23 cellular contexts compared by ENCODE assay signal in genomic region chr21:41840880-41841279, GRCh38. TPM values are rescaled to one million over a fixed set of nuclear protein-coding genes. Genes with fewer than 3 reads are reported as not detected.
A peak's percentile ranks its signal among the peaks of the same experiment; 100 is the strongest.
DNase-seq lines count a peak whose midpoint lies in the region; ATAC-seq and TF ChIP-seq lines count a peak whose summit lies in the region.
"Had no signal": no experiment of that assay in that cellular context is flagged by ENCODE, and none has a peak within 500 bp of the region (broad histone marks: within the 10 kb centered on the region; RNA-seq: fewer than 3 reads in every experiment).

No MANE protein-coding gene starts in this region.

- H3K4me3 Mint-ChIP-seq in endodermal cell (no peak overlapping the region), Caco-2 (ENCODE audit: unreplicated experiment) (no peak overlapping the region)
- H3K4me3 Mint-ChIP-seq: CD14-positive monocyte; CD4-positive, alpha-beta memory T cell; CD4-positive, CD25-positive, alpha-beta regulatory T cell; CD8-positive, alpha-beta memory T cell had no signal

- no peak overlapping the region for H2AFZ ChIP-seq in SU-DHL-6 (ENCODE audit: low read depth, low read length, severe bottlenecking)

- H3K27me3 ChIP-seq in DOHH2 (ENCODE audit: control insufficient read depth, low read length): no peaks in the 10 kb centered on the region
- no peaks in the 10 kb centered on the region for H3K27me3 ChIP-seq in SU-DHL-6 (ENCODE audit: low read length)
- no peaks in the 10 kb centered on the region for H3K27me3 ChIP-seq in endodermal cell (ENCODE audit: control insufficient read depth, insufficient read depth, low read length, poor library complexity, severe bottlenecking)
- H3K27me3 ChIP-seq in Caco-2 (replicated peaks; ENCODE audit: control insufficient read depth, insufficient read depth, low read length): no peaks in the 10 kb centered on the region
- H3K27me3 ChIP-seq: BE2C, BLaER1 had no signal

- no peaks in the 10 kb centered on the region for H3K9me3 ChIP-seq in DOHH2 (ENCODE audit: control insufficient read depth, insufficient read depth, low read length)
- H3K9me3 ChIP-seq in HEK293 (ENCODE audit: control insufficient read depth, insufficient read depth, low read depth, low read length): no peaks in the 10 kb centered on the region
- H3K9me3 ChIP-seq in SU-DHL-6 (ENCODE audit: insufficient read depth, low read length): no peaks in the 10 kb centered on the region
- peaks cover 21% of the 10 kb centered on the region for H3K9me3 ChIP-seq in endodermal cell (ENCODE audit: control insufficient read depth, low read length)
- H3K9me3 ChIP-seq in Caco-2: peaks cover 10% of the 10 kb centered on the region
- H3K9me3 ChIP-seq: BE2C had no signal

- H4K20me1 ChIP-seq in DOHH2 (ENCODE audit: control insufficient read depth, insufficient read depth, low read depth, low read length) (no peaks in the 10 kb centered on the region), SU-DHL-6 (ENCODE audit: low read depth, low read length) (no peaks in the 10 kb centered on the region)
- H4K20me1 ChIP-seq: BLaER1 had no signal

- H3K9me3 Mint-ChIP-seq in endodermal cell (peaks cover 13% of the 10 kb centered on the region), Caco-2 (ENCODE audit: unreplicated experiment) (peaks cover 19% of the 10 kb centered on the region)

- H3K79me2 ChIP-seq in DOHH2 (ENCODE audit: control insufficient read depth, low read length) (peaks cover 24% of the 10 kb centered on the region), SU-DHL-6 (ENCODE audit: insufficient read depth, low read length) (peaks cover 23% of the 10 kb centered on the region; the same call in 1 of the 2 replicates)

- H3K27me3 Mint-ChIP-seq in endodermal cell (ENCODE audit: insufficient read depth) (no peaks in the 10 kb centered on the region), Caco-2 (ENCODE audit: insufficient read depth, unreplicated experiment) (no peaks in the 10 kb centered on the region)
- H3K27me3 Mint-ChIP-seq: CD4-positive, alpha-beta memory T cell; CD4-positive, CD25-positive, alpha-beta regulatory T cell; CD8-positive, alpha-beta memory T cell had no signal

- H3K4me1 ChIP-seq in DOHH2 (ENCODE audit: control insufficient read depth, low read length): peaks cover 79% of the 10 kb centered on the region
- no peaks in the 10 kb centered on the region for H3K4me1 ChIP-seq in HEK293 (ENCODE audit: control insufficient read depth, insufficient read depth, low read length)
- H3K4me1 ChIP-seq in endodermal cell (ENCODE audit: control insufficient read depth, insufficient read depth, low read length): no peaks in the 10 kb centered on the region
- no peaks in the 10 kb centered on the region for H3K4me1 ChIP-seq in Caco-2
- H3K4me1 ChIP-seq: BE2C had no signal

- intact Hi-C loops in Caco-2 (cut with micrococcal nuclease; ENCODE audit: unreplicated experiment): no loop called here

- ATAC-seq in GM19324 (IDR thresholded peaks at IDR 0.05; ENCODE audit: low FRiP score, unreplicated experiment): no peak
- ATAC-seq: GM12878 had no signal

- H3K27ac Mint-ChIP-seq in endodermal cell (no peak overlapping the region), Caco-2 (ENCODE audit: unreplicated experiment) (no peak overlapping the region)
- H3K27ac Mint-ChIP-seq: CD14-positive monocyte; CD4-positive, CD25-positive, alpha-beta regulatory T cell; CD8-positive, alpha-beta memory T cell had no signal

- 90 to 100% methylated on average over 1 of the region's 1 CpG for WGBS in endodermal cell (ENCODE audit: insufficient coverage in 1 of 2, insufficient read length in 1 of 2), 2 experiments

- H3K36me3 Mint-ChIP-seq in endodermal cell (ENCODE audit: low read depth) (peaks cover 58% of the 10 kb centered on the region), Caco-2 (ENCODE audit: insufficient read depth, unreplicated experiment) (peaks cover 17% of the 10 kb centered on the region)

- H3K9ac ChIP-seq in SU-DHL-6 (ENCODE audit: low read length) (no peak overlapping the region), endodermal cell (ENCODE audit: extremely low read depth, low read length, poor library complexity, severe bottlenecking) (no peak overlapping the region)
- H3K9ac ChIP-seq: BLaER1 had no signal

- H3K9me2 ChIP-seq in DOHH2 (replicated peaks; ENCODE audit: control insufficient read depth, low read length) (no peaks in the 10 kb centered on the region), SU-DHL-6 (replicated peaks; ENCODE audit: insufficient read depth, low read length) (no peaks in the 10 kb centered on the region)

- no TSS peak for BruUV-seq in Caco-2 (replicated peaks; lab: Mats Ljungman, UMichigan)

- POLR2A ChIA-PET in HEK293 (lab: Yijun Ruan, JAX) (no interaction called here), Caco-2 (lab: Charles Lee) (no interaction called here)

- CTCF ChIA-PET in HEK293 (lab: Yijun Ruan, JAX): interaction anchor here (0.5 to 3.5 kb wide), 3 partner anchors 25 to 228 kb away, joined by 3 to 14 read pairs (median 4); no protein-coding TSS in a partner anchor
- CTCF ChIA-PET in Caco-2 (lab: Charles Lee): no interaction called here

- H3F3A ChIP-seq in DOHH2 (ENCODE audit: control insufficient read depth, insufficient read depth) (peaks cover 19% of the 10 kb centered on the region), SU-DHL-6 (ENCODE audit: insufficient read depth) (peaks cover 53% of the 10 kb centered on the region)

- H3K4me3 ChIP-seq in DOHH2 (ENCODE audit: low read length) (no peak overlapping the region), HEK293 (ENCODE audit: low read depth, low read length) (no peak overlapping the region), SU-DHL-6 (ENCODE audit: insufficient read depth, low read length, poor library complexity, severe bottlenecking) (no peak overlapping the region), endodermal cell (ENCODE audit: low read length) (peak overlapping the region; percentile 44), Caco-2 (ENCODE audit: low read depth, low read length) (no peak overlapping the region)
- H3K4me3 ChIP-seq: BLaER1, GM12878 had no signal

- H3K4me1 Mint-ChIP-seq in endodermal cell: peaks cover 3% of the 10 kb centered on the region
- peaks cover 3% of the 10 kb centered on the region for H3K4me1 Mint-ChIP-seq in Caco-2 (ENCODE audit: low read depth, unreplicated experiment)
- H3K4me1 Mint-ChIP-seq: CD14-positive monocyte had no signal

- TF ChIP-seq CTCF in DOHH2 (IDR thresholded peaks at IDR 0.05; ENCODE audit: low read depth, low read length, poor library complexity, severe bottlenecking): no peak
- TF ChIP-seq CTCF in HEK293 (tag by site-specific recombination; IDR thresholded peaks at IDR 0.05): no peak
- no peak for TF ChIP-seq CTCF in SU-DHL-6 (IDR thresholded peaks at IDR 0.05; ENCODE audit: insufficient read depth, low read length, poor library complexity, severe bottlenecking)
- TF ChIP-seq CTCF in endodermal cell (conservative IDR thresholded peaks at IDR 0.05): no peak
- TF ChIP-seq CTCF in Caco-2 (IDR thresholded peaks at IDR 0.05; ENCODE audit: insufficient read depth in 1 of 2, low read depth in 1 of 2, low read length in 1 of 2, severe bottlenecking in 1 of 2, unreplicated experiment in 1 of 2): no peak

- H3K27ac ChIP-seq in DOHH2 (ENCODE audit: low read depth, low read length) (peak overlapping the region; percentile 20; the same call in 1 of the 2 replicates), HEK293 (ENCODE audit: extremely low read depth, low read depth, low read length) (no peak overlapping the region), SU-DHL-6 (ENCODE audit: low read depth, low read length) (peak overlapping the region; percentile 25; the same call in 1 of the 2 replicates), endodermal cell (ENCODE audit: low read depth, low read length) (no peak overlapping the region), caudate nucleus (ENCODE audit: low read depth, low read length) (no peak overlapping the region)
- H3K27ac ChIP-seq: BLaER1 had no signal

- H3K36me3 ChIP-seq in DOHH2 (ENCODE audit: control insufficient read depth, low read length) (peaks cover 70% of the 10 kb centered on the region), HEK293 (ENCODE audit: control insufficient read depth in 2 of 2, insufficient read depth in 1 of 2, low read length in 2 of 2) (peaks cover 0 to 17% of the 10 kb centered on the region in 2 experiments; a peak in 1 of 3 replicates), SU-DHL-6 (ENCODE audit: low read length) (peaks cover 12% of the 10 kb centered on the region), endodermal cell (ENCODE audit: control insufficient read depth, insufficient read depth, low read length) (peaks cover 39% of the 10 kb centered on the region), Caco-2 (ENCODE audit: control insufficient read depth, insufficient read depth, low read length) (no peaks in the 10 kb centered on the region; the same call in 1 of the 2 replicates)

- H3K4me2 ChIP-seq in DOHH2 (ENCODE audit: low read length): 0 out of 2 replicates have a peak overlapping the region, but pooled peaks have one; percentile 17
- no peak overlapping the region for H3K4me2 ChIP-seq in SU-DHL-6 (ENCODE audit: low read depth, low read length, poor library complexity, severe bottlenecking)
- H3K4me2 ChIP-seq: BLaER1 had no signal

- DNase-seq in endodermal cell: no peak
- no peak for DNase-seq in stimulated activated naive CD4-positive, alpha-beta T cell treated with Interleukin-2 at 50 U/mL for 16 hours (lab: John Stamatoyannopoulos, UW)
- no peak for DNase-seq in Caco-2
- no peak for DNase-seq in caudate nucleus (lab: John Stamatoyannopoulos, UW)
- DNase-seq: 8988T; ACHN; BE2C; C1 segment of cervical spinal cord; Calu3; CD4-positive, alpha-beta memory T cell; CD4-positive, CD25-positive, alpha-beta regulatory T cell; CD8-positive, alpha-beta memory T cell; COR-L47; DMS79 treated with DMSO at 0.1 percent for 48 hours; EL; GDM1 had no signal

TF ChIP-seq in HEK293, 187 proteins besides CTCF, POLR2A, EP300 and RAD21 (continues in another document):
- TF ChIP-seq ZNF175 (tag by site-specific recombination; IDR thresholded peaks at IDR 0.05) (no peak), ZNF133 (tag by site-specific recombination; IDR thresholded peaks at IDR 0.05) (peak; percentile 99), ZNF221 (tag by site-specific recombination; IDR thresholded peaks at IDR 0.05; ENCODE audit: borderline replicate concordance) (no peak)

RNA-seq across cellular contexts. Expression of gene PRDM15, which starts 38.3 kb away (rescaled TPM):
- 10 to 100 TPM in 1 of 2 donors, 1 to 10 TPM in 1; 8.8 to 10.1 TPM for total RNA-seq in endodermal cell
- polyA plus RNA-seq in endodermal cell (2013, experiment 1 of 2): 8.4 TPM
- 10.4 TPM for polyA plus RNA-seq in endodermal cell (2013, experiment 2 of 2)
- 5.6 and 8.2 TPM in 2 replicates for total RNA-seq in Caco-2 (2022)

Comparison
In these comparisons a context has a peak if more than half of its experiments do, and no peak if none do; other contexts are left out.
1. H3K27ac ChIP-seq: peak in DOHH2 (single experiment) and SU-DHL-6 (single experiment); none in HEK293 (single experiment), endodermal cell (single experiment) and caudate nucleus (single experiment).